Comparison of ENCODE assay signal across 8 cellular contexts in genomic region chr4:8159522-8160232, GRCh38. TPM values are rescaled to one million over a fixed set of nuclear protein-coding genes. Genes with fewer than 3 reads are reported as not detected.
DNase-seq lines count a peak whose midpoint lies in the region; ATAC-seq and TF ChIP-seq lines count a peak whose summit lies in the region.

No MANE protein-coding gene starts in this region.

- WGBS in adrenal gland, 4 donors = 21 to 29% (median 27%) methylated on average over 10 to 15 of the region's 15 CpGs
- 27 to 48% methylated on average over 10 to 15 of the region's 15 CpGs for WGBS in thyroid gland, 2 donors

- H3K9me3 ChIP-seq in adrenal gland (replicated peaks in 1 of 3) (no peaks in the 10 kb centered on the region), thyroid gland (no peaks in the 10 kb centered on the region)

- H3K4me1 Mint-ChIP-seq in T-helper 2 cell treated with Interferon-gamma antibody and Interleukin-4, amounts not matched to agents 5 μg/mL and 100 μg/mL, for 36 hours (ENCODE audit: low read depth) = peaks cover 6% of the 10 kb centered on the region

- intact Hi-C loops in adrenal gland (cut with DNase I) = loop anchor here in 1 of 2 donors (10.0 kb wide), 1 partner anchor 265 kb away; no protein-coding TSS in a partner anchor
- intact Hi-C loops in thyroid gland (cut with DNase I) = no loop called here

- peaks cover 26% of the 10 kb centered on the region for H3K27me3 Mint-ChIP-seq in T-helper 2 cell treated with Interferon-gamma antibody and Interleukin-4, amounts not matched to agents 5 μg/mL and 100 μg/mL, for 36 hours (ENCODE audit: low read depth)

- TF ChIP-seq POLR2A in adrenal gland (IDR thresholded peaks at IDR 0.05) = no peak
- no peak for TF ChIP-seq POLR2A in thyroid gland (IDR thresholded peaks at IDR 0.05)

- DNase-seq in T-helper 2 cell treated with Interferon-gamma antibody and Interleukin-4, amounts not matched to agents 5 μg/mL and 100 μg/mL, for 36 hours (ENCODE audit: low spot score) = no peak
- DNase-seq in T-helper 2 cell (no peak), adrenal gland (peak in 1 of 7 donors; percentile 49), thyroid gland (no peak), H4 (ENCODE audit: low spot score) (no peak)
- no peak for DNase-seq in stimulated activated CD4-positive, alpha-beta T cell treated with anti-CD3 and anti-CD28 coated beads, Interleukin-4, amount 100 ng/mL, for 24 hours

- H3K27ac Mint-ChIP-seq in T-helper 2 cell treated with Interferon-gamma antibody and Interleukin-4, amounts not matched to agents 5 μg/mL and 100 μg/mL, for 36 hours = no peak overlapping the region

- H3K36me3 Mint-ChIP-seq in T-helper 2 cell treated with Interferon-gamma antibody and Interleukin-4, amounts not matched to agents 5 μg/mL and 100 μg/mL, for 36 hours (ENCODE audit: low read depth) = peaks cover 2% of the 10 kb centered on the region

- ATAC-seq in HG03196 (IDR thresholded peaks at IDR 0.05; ENCODE audit: unreplicated experiment) = no peak

- H3K9me3 Mint-ChIP-seq in T-helper 2 cell treated with Interferon-gamma antibody and Interleukin-4, amounts not matched to agents 5 μg/mL and 100 μg/mL, for 36 hours = no peaks in the 10 kb centered on the region

- H3K27me3 ChIP-seq in adrenal gland (no peaks in the 10 kb centered on the region), layer of hippocampus (ENCODE audit: control insufficient read depth, insufficient read depth, low read length) (no peaks in the 10 kb centered on the region), thyroid gland (no peaks in the 10 kb centered on the region)

- TF ChIP-seq CTCF in adrenal gland (IDR thresholded peaks at IDR 0.05) (peak in 1 of 6 experiments; percentile 8), thyroid gland (IDR thresholded peaks at IDR 0.05) (no peak)

- H3K4me3 Mint-ChIP-seq in T-helper 2 cell treated with Interferon-gamma antibody and Interleukin-4, amounts not matched to agents 5 μg/mL and 100 μg/mL, for 36 hours = peak overlapping the region; percentile 47

- H3K27ac ChIP-seq in adrenal gland (peak overlapping the region in 2 of 5 donors; percentile 25 to 71), layer of hippocampus (ENCODE audit: low read depth, low read length) (peak overlapping the region; percentile 71), thyroid gland (peak overlapping the region in 1 of 3 donors; percentile 22)

- H3K36me3 ChIP-seq in adrenal gland (replicated peaks in 1 of 2) (no peaks in the 10 kb centered on the region), thyroid gland (no peaks in the 10 kb centered on the region)

- peak overlapping the region; percentile 33 to 82 (median 56) for H3K4me3 ChIP-seq in adrenal gland
- H3K4me3 ChIP-seq in thyroid gland (replicated peaks in 1 of 3) = peak overlapping the region; percentile 21 to 74 (median 41)

- H3K4me1 ChIP-seq in adrenal gland (replicated peaks in 1 of 2) (peaks cover 11 to 21% of the 10 kb centered on the region in 2 donors), thyroid gland (peaks cover 25 to 41% of the 10 kb centered on the region in 2 donors)

RNA-seq across cellular contexts. Expression of gene ABLIM2, which starts 1.1 kb away (rescaled TPM):
- total RNA-seq in adrenal gland = 10 to 100 TPM in 7 of 8 donors, 1 to 10 TPM in 1; 9.9 to 31.2 (median 17.6) TPM
- 10 to 100 TPM in 2 of 3 donors, 1 to 10 TPM in 1; 5.8 to 14.1 (median 10.5) TPM for polyA plus RNA-seq in adrenal gland
- total RNA-seq in thyroid gland = 10 to 100 TPM in 2 of 4 donors, 1 to 10 TPM in 2; 9.2 to 24.0 (median 12.3) TPM
- total RNA-seq in H4 (2014; rRNA removed; shearing (Covaris generic)) = 0.29 and 0.43 TPM in 2 replicates

RNA-seq across cellular contexts. Expression of gene SH3TC1, which starts 39.4 kb away (rescaled TPM):
- total RNA-seq in adrenal gland = 10 to 100 TPM; 17.2 to 58.7 (median 26.3) TPM
- polyA plus RNA-seq in adrenal gland = 10 to 100 TPM in 2 of 3 donors, 1 to 10 TPM in 1; 1.5 to 28.0 (median 19.8) TPM
- total RNA-seq in thyroid gland = 10 to 100 TPM; 13.5 to 29.5 (median 16.4) TPM
- total RNA-seq in H4 (2014; rRNA removed; shearing (Covaris generic)) = 2.2 and 4.5 TPM in 2 replicates
